In the genomic region with DNA sequence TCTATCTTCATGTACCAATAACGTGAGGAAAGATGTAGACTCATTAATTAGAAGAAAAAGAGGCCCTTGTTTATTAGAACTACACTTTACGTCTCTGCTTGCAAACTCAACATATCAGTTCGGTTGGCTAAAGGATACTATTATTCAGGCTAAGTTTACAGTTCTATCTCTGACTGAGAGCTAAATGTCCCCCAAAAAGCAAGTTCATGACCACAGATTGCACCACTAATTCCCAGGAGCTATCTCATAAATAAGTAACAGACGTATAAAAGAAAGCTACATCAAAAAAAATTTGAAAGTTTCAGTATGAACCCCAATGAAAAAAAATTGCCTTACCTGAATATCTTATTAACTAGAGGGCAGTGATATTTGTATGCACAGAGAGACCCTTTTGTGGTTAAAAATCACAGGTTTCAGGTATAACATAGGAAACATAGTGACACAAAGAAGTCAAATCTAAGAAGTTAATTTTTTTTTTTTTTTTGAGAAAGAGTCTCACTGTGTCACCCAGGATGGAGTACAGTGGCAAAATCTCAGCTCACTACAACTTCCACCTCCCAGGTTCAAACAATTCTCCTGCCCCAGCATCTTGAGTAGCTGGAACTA, we compare ENCODE assay signal across 15 cellular contexts.
DNase-seq lines count a peak whose midpoint lies in the region; ATAC-seq lines count a peak whose summit lies in the region.
"Had no signal": no experiment of that assay in that cellular context is flagged by ENCODE, and none has a peak within 500 bp of the region (broad histone marks: within the 10 kb centered on the region; RNA-seq: fewer than 3 reads in every experiment).

No MANE protein-coding gene starts in this region.

- H3K27ac Mint-ChIP-seq in immature natural killer cell, result no peak overlapping the region
- H3K27ac Mint-ChIP-seq: B cell; CD8-positive, alpha-beta T cell; GM23338 had no signal

- no peaks in the 10 kb centered on the region for H3K9me3 Mint-ChIP-seq in immature natural killer cell
- H3K9me3 Mint-ChIP-seq: CD8-positive, alpha-beta T cell; GM23338; H9 had no signal

- peaks cover 0 to 2% (median 0%) of the 10 kb centered on the region in 3 donors for H3K27me3 Mint-ChIP-seq in immature natural killer cell (ENCODE audit: low read depth in 3 of 3)
- H3K27me3 Mint-ChIP-seq: B cell; CD4-positive, CD25-positive, alpha-beta regulatory T cell had no signal

- peak; percentile 18 for DNase-seq in fibroblast of peridontal ligament (ENCODE audit: extremely low read depth)
- no peak for DNase-seq in mucosa of gallbladder (ENCODE audit: low spot score)
- no peak for DNase-seq in Ammon's horn (ENCODE audit: low spot score)
- no peak for DNase-seq in immature natural killer cell
- DNase-seq: Caco-2; CD4-positive, CD25-positive, alpha-beta regulatory T cell; CD8-positive, alpha-beta T cell; DMS153; DND-41; H9 had no signal

- ATAC-seq in GM18870 (IDR thresholded peaks at IDR 0.05; ENCODE audit: unreplicated experiment) (peak; percentile 43), HG03196 (IDR thresholded peaks at IDR 0.05; ENCODE audit: unreplicated experiment) (peak; percentile 53)
- ATAC-seq: CD8-positive, alpha-beta T cell; GM23338; HCT116 had no signal

- no peaks in the 10 kb centered on the region for H3K4me1 Mint-ChIP-seq in immature natural killer cell
- H3K4me1 Mint-ChIP-seq: B cell, GM23338, H9 had no signal

- H3K36me3 Mint-ChIP-seq in immature natural killer cell, result peaks cover 0 to 3% (median 1%) of the 10 kb centered on the region in 3 donors

- no peak overlapping the region for H3K4me3 Mint-ChIP-seq in immature natural killer cell
- H3K4me3 Mint-ChIP-seq: B cell; CD4-positive, CD25-positive, alpha-beta regulatory T cell; CD8-positive, alpha-beta T cell; GM23338; H9 had no signal
